In the genomic region with DNA sequence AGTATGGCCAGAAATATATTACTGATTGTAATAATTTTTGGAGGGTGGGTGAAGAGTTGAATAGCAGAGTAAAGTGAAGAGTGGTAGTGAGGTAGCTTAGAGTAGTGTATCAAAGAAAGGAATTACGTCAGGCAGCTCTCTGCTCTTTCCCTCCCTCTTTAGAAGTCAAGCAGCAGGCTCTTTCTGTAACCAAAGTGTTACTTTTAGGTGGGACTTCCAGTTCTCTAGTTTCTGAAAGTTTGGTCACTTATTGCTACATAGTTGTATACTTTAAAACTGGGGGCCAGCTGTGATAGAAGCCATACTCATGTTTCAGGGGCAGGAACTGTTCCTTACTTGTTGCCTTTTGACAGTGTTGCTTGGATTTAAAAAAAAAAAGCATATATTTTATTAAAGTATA, we compare ENCODE assay signal across 8 cellular contexts. TPM values are rescaled to one million over a fixed set of nuclear protein-coding genes. Genes with fewer than 3 reads are reported as not detected.
DNase-seq lines count a peak whose midpoint lies in the region; ATAC-seq and TF ChIP-seq lines count a peak whose summit lies in the region.

No MANE protein-coding gene starts in this region.

- no peaks in the 10 kb centered on the region for H3K36me3 ChIP-seq in Peyer's patch
- H3K36me3 ChIP-seq in osteoblast (ENCODE audit: insufficient read depth, low read length) = no peaks in the 10 kb centered on the region

- H3K4me1 ChIP-seq in Peyer's patch (peaks cover 0 to 15% (median 0%) of the 10 kb centered on the region in 4 donors), osteoblast (ENCODE audit: insufficient read depth, low read length) (peaks cover 38% of the 10 kb centered on the region)

- peak; percentile 32 for ATAC-seq in GM18861 (IDR thresholded peaks at IDR 0.05; ENCODE audit: unreplicated experiment)
- peak; percentile 43 for ATAC-seq in HG02571 (IDR thresholded peaks at IDR 0.05; ENCODE audit: unreplicated experiment)

- peaks cover 12% of the 10 kb centered on the region for H3K4me1 Mint-ChIP-seq in nephron

- peaks cover 46% of the 10 kb centered on the region for H3K9me3 Mint-ChIP-seq in nephron

- peaks cover 90% of the 10 kb centered on the region for H3K79me2 ChIP-seq in osteoblast (ENCODE audit: insufficient read depth, low read length)

- H4K20me1 ChIP-seq in osteoblast (ENCODE audit: insufficient read depth, low read length) = no peaks in the 10 kb centered on the region

- TF ChIP-seq CTCF in Peyer's patch (IDR thresholded peaks at IDR 0.05) (peak in 1 of 6 experiments; percentile 13), nephron (IDR thresholded peaks at IDR 0.05; ENCODE audit: unreplicated experiment in 3 of 3) (no peak), osteoblast (IDR thresholded peaks at IDR 0.05; ENCODE audit: extremely low read depth, low read depth, low read length) (no peak)

- no peak overlapping the region for H3K4me3 ChIP-seq in Peyer's patch
- no peak overlapping the region for H3K4me3 ChIP-seq in osteoblast (ENCODE audit: insufficient read depth, low read length)

- TF ChIP-seq POLR2A in Peyer's patch (IDR thresholded peaks at IDR 0.05) = peak; percentile 27 to 36

- H3K27ac ChIP-seq in Peyer's patch (peak overlapping the region; percentile 31 to 66 (median 42)), osteoblast (ENCODE audit: low read depth, low read length) (no peak overlapping the region)

- no peak overlapping the region for H3K4me2 ChIP-seq in osteoblast (ENCODE audit: insufficient read depth, low read length)

- H3K4me3 Mint-ChIP-seq in nephron = no peak overlapping the region

- H3K27me3 ChIP-seq in Peyer's patch = no peaks in the 10 kb centered on the region
- H3K27me3 ChIP-seq in osteoblast (ENCODE audit: insufficient read depth, low read length) = no peaks in the 10 kb centered on the region

- H3K36me3 Mint-ChIP-seq in nephron (ENCODE audit: low read depth) = peaks cover 82% of the 10 kb centered on the region

- H3K27ac Mint-ChIP-seq in nephron = peak overlapping the region in 2 of 3 experiments; percentile 11 to 25

- no peak for DNase-seq in Peyer's patch
- DNase-seq in activated effector memory CD4-positive, alpha-beta T cell treated with Interleukin-2 at 50 U/mL for 16 hours = no peak
- no peak for DNase-seq in osteoblast (ENCODE audit: insufficient read length, low spot score, missing footprints)
- DNase-seq in cerebellar cortex (ENCODE audit: low spot score) = no peak
- DNase-seq in iPS-NIHi7 (ENCODE audit: extremely low spot score) = no peak

- H2AFZ ChIP-seq in osteoblast (ENCODE audit: low read length) = no peak overlapping the region

- no peaks in the 10 kb centered on the region for H3K27me3 Mint-ChIP-seq in nephron (ENCODE audit: low read depth)

- H3K9me3 ChIP-seq in Peyer's patch = no peaks in the 10 kb centered on the region
- H3K9me3 ChIP-seq in osteoblast (ENCODE audit: low read depth, low read length) = no peaks in the 10 kb centered on the region

RNA-seq across cellular contexts. Expression of gene ATF7IP, which starts 30.6 kb away (rescaled TPM):
- total RNA-seq in Peyer's patch (100 to 1,000 TPM in 1 of 4 donors, 10 to 100 TPM in 3; 24.3 to 193 (median 39.0) TPM), osteoblast (29.3 and 32.7 TPM in 2 replicates)
